In genomic region chr4:186954506-186954905, GRCh38 we compare ENCODE assay signal across 19 cellular contexts.
"Had no signal": no experiment of that assay in that cellular context is flagged by ENCODE, and none has a peak within 500 bp of the region (broad histone marks: within the 10 kb centered on the region; RNA-seq: fewer than 3 reads in every experiment).

No MANE protein-coding gene starts in this region.

- H3K9me3 ChIP-seq: thyroid gland had no signal

- H2AFZ ChIP-seq: neural progenitor cell had no signal

- H3K9ac ChIP-seq: neural progenitor cell had no signal

- H3K4me2 ChIP-seq: neural progenitor cell had no signal

- H3K4me3 ChIP-seq: neural progenitor cell, spleen, thyroid gland had no signal

- H3K27ac ChIP-seq: foreskin keratinocyte, neural progenitor cell, spleen, thyroid gland had no signal

- DNase-seq: activated CD4-positive, alpha-beta memory T cell treated with anti-CD3 and anti-CD28 coated beads, Interleukin-2, amount 10 ng/mL, durations not matched to agents 7 days and 5 days; activated CD4-positive, alpha-beta T cell treated with anti-CD3 and anti-CD28 coated beads, Interleukin-2, amount 10 ng/mL, durations not matched to agents 24 days and 14 days; activated effector memory CD4-positive, alpha-beta T cell treated with Interleukin-2 at 50 U/mL for 16 hours; activated naive CD4-positive, alpha-beta T cell treated with anti-CD3 and anti-CD28 coated beads for 36 hours; activated naive CD8-positive, alpha-beta T cell treated with anti-CD3 and anti-CD28 coated beads, Interleukin-2, amount 10 ng/mL, durations not matched to agents 7 days and 5 days; activated T-cell treated with anti-CD3 and anti-CD28 coated beads, Interleukin-2, amount 50 U/mL, for 72 hours; effector CD4-positive, alpha-beta T cell; erythroblast; foreskin keratinocyte; kidney; naive thymus-derived CD4-positive, alpha-beta T cell; spleen; stimulated activated CD4-positive, alpha-beta T cell treated with anti-CD3 and anti-CD28 coated beads, Interleukin-4, amount 100 ng/mL, for 1 hour; stimulated activated naive CD4-positive, alpha-beta T cell treated with Interleukin-2 at 50 U/mL for 16 hours; SW 1271; T-helper 17 cell; thyroid gland had no signal

- H3K4me1 ChIP-seq: spleen, thyroid gland had no signal

- ATAC-seq: activated T-cell treated with anti-CD3 and anti-CD28 coated beads, Interleukin-2, amount 50 U/mL, for 72 hours; foreskin keratinocyte; left lobe of liver; naive thymus-derived CD4-positive, alpha-beta T cell; T-helper 17 cell had no signal

- H3K27me3 ChIP-seq: neural progenitor cell, spleen, thyroid gland had no signal

- H3K36me3 ChIP-seq: neural progenitor cell, spleen, thyroid gland had no signal
